In genomic region chr5:139964266-139964993, GRCh38 we compare ENCODE assay signal across 1 cellular context.
TF ChIP-seq lines count a peak whose summit lies in the region.

No MANE protein-coding gene starts in this region.

TF ChIP-seq in GM12878, 131 proteins besides CTCF, POLR2A, EP300 and RAD21 (continued from another document and continues in another):
- TF ChIP-seq CUX1 (IDR thresholded peaks at IDR 0.05; ENCODE audit: insufficient replicate concordance, low read depth, low read length) (peak; percentile 75), MTA2 (IDR thresholded peaks at IDR 0.05; ENCODE audit: low read depth) (no peak), IRF3 (IDR thresholded peaks at IDR 0.05) (no peak), TCF7 (IDR thresholded peaks at IDR 0.05; ENCODE audit: borderline replicate concordance) (no peak), BHLHE40 (IDR thresholded peaks at IDR 0.05; ENCODE audit: borderline replicate concordance in 1 of 2, low read depth in 2 of 2, low read length in 1 of 2) (peak; percentile 32 to 40; a peak in 2 of 4 replicates), SREBF2 (IDR thresholded peaks at IDR 0.05; ENCODE audit: low read length) (no peak), ELK1 (IDR thresholded peaks at IDR 0.05; ENCODE audit: low read depth, low read length) (no peak), ATF2 (IDR thresholded peaks at IDR 0.05; ENCODE audit: low read length) (peak; percentile 31; the same call in 1 of the 2 replicates), HDGF (IDR thresholded peaks at IDR 0.05) (no peak), IRF5 (IDR thresholded peaks at IDR 0.05; ENCODE audit: borderline replicate concordance) (no peak), JUND (IDR thresholded peaks at IDR 0.05; ENCODE audit: low read depth, low read length) (no peak), HDAC2 (IDR thresholded peaks at IDR 0.05) (no peak), WRNIP1 (IDR thresholded peaks at IDR 0.05; ENCODE audit: borderline replicate concordance, low read depth, low read length) (no peak), KLF5 (IDR thresholded peaks at IDR 0.05; ENCODE audit: partially characterized antibody) (no peak), YY1 (IDR thresholded peaks at IDR 0.05; ENCODE audit: low read depth, low read length) (no peak), TCF12 (IDR thresholded peaks at IDR 0.05; ENCODE audit: low read depth, low read length) (peak; percentile 31; the same call in 1 of the 2 replicates), POLR2AphosphoS2 (IDR thresholded peaks at IDR 0.05; ENCODE audit: low read depth, low read length) (no peak), HSF1 (IDR thresholded peaks at IDR 0.05; ENCODE audit: low read depth, low read length) (no peak), STAT3 (IDR thresholded peaks at IDR 0.05; ENCODE audit: low read depth, low read length) (no peak), PBX3 (IDR thresholded peaks at IDR 0.05; ENCODE audit: insufficient replicate concordance, low read depth, low read length) (no peak), STAT1 (conservative IDR thresholded peaks at IDR 0.05) (no peak), MTA3 (IDR thresholded peaks at IDR 0.05; ENCODE audit: borderline replicate concordance, low read length) (no peak), CBX3 (IDR thresholded peaks at IDR 0.05; ENCODE audit: borderline replicate concordance, low read depth) (no peak), CHD1 (IDR thresholded peaks at IDR 0.05; ENCODE audit: low read depth, low read length) (no peak), PAX8 (IDR thresholded peaks at IDR 0.05) (no peak), GABPA (IDR thresholded peaks at IDR 0.05; ENCODE audit: low read depth) (no peak), NBN (IDR thresholded peaks at IDR 0.05) (no peak), MEF2A (IDR thresholded peaks at IDR 0.05; ENCODE audit: insufficient read depth, low read depth, low read length) (no peak), REST (IDR thresholded peaks at IDR 0.05; ENCODE audit: low read depth, low read length) (no peak), CHD4 (IDR thresholded peaks at IDR 0.05) (no peak), PAX5 (IDR thresholded peaks at IDR 0.05; ENCODE audit: borderline replicate concordance, low read depth, low read length) (no peak), SP1 (IDR thresholded peaks at IDR 0.05; ENCODE audit: low read depth, low read length) (no peak), MYB (IDR thresholded peaks at IDR 0.05; ENCODE audit: borderline replicate concordance, low read depth, low read length) (no peak), PKNOX1 (IDR thresholded peaks at IDR 0.05) (peak; percentile 79), KAT2A (conservative IDR thresholded peaks at IDR 0.05; ENCODE audit: control insufficient read depth, low read depth, low read length) (no peak), ZBTB33 (IDR thresholded peaks at IDR 0.05) (no peak), CBFB (IDR thresholded peaks at IDR 0.05; ENCODE audit: low read depth) (no peak)
